ENCODE assay signal across 26 cellular contexts in the genomic region with DNA sequence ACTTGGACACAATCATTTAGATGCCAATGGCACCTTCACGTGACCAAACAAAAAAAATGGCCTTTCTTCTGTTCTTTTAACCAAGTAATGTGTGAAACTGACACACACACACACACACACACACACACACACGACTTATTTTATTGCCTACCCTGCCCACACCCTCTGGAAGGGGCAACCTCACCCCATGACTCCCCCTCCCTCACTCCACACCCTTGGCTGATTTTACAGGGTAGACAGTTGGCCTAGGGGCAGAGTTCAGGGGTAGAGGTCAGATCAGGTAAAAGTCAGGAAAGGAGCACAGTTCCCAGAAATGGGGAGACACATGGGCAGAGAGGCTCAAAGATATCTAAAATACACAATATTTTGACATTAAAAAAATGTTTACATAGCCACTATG.
"Had no signal": no experiment of that assay in that cellular context is flagged by ENCODE, and none has a peak within 500 bp of the region (broad histone marks: within the 10 kb centered on the region; RNA-seq: fewer than 3 reads in every experiment).

No MANE protein-coding gene starts in this region.

- H3K4me3 ChIP-seq: ascending aorta, cardiac muscle cell had no signal

- H3K27ac ChIP-seq: ascending aorta, cardiac muscle cell, VCaP had no signal

- H3K4me1 ChIP-seq: ascending aorta had no signal

- H3K9me3 ChIP-seq: ascending aorta had no signal

- ATAC-seq: activated CD8-positive, alpha-beta T cell treated with anti-CD3 and anti-CD28 coated beads for 36 hours; activated naive CD8-positive, alpha-beta T cell treated with anti-CD3 and anti-CD28 coated beads, Interleukin-2, amount 50 U/mL, for 24 hours had no signal

- H3K36me3 ChIP-seq: ascending aorta, cardiac muscle cell had no signal

- DNase-seq: activated B cell treated with CpG ODN at 0.5 μM for 24 hours; activated CD4-positive, alpha-beta memory T cell treated with anti-CD3 and anti-CD28 coated beads for 36 hours; activated CD4-positive, alpha-beta T cell treated with anti-CD3 and anti-CD28 coated beads for 4 hours; activated CD4-positive, alpha-beta T cell treated with anti-CD3 and anti-CD28 coated beads, Interleukin-2, amount 10 ng/mL, durations not matched to agents 24 days and 14 days; activated CD4-positive, alpha-beta T cell treated with anti-CD3 and anti-CD28 coated beads, Interleukin-2, amount 50 U/mL, for 1 hour; activated CD4-positive, alpha-beta T cell treated with anti-CD3 and anti-CD28 coated beads, Interleukin-2, amount 50 U/mL, for 4 hours; activated CD4-positive, CD25-positive, alpha-beta regulatory T cell treated with anti-CD3 and anti-CD28 coated beads, Interleukin-2, amount 50 U/mL, for 72 hours; activated CD8-positive, alpha-beta memory T cell treated with anti-CD3 and anti-CD28 coated beads, Interleukin-2, amount 50 U/mL, for 48 hours; activated CD8-positive, alpha-beta T cell treated with anti-CD3 and anti-CD28 coated beads for 36 hours; activated effector memory CD4-positive, alpha-beta T cell treated with Interleukin-2 at 50 U/mL for 16 hours; activated gamma-delta T cell; activated naive CD4-positive, alpha-beta T cell treated with anti-CD3 and anti-CD28 coated beads, Interleukin-2, amount 10 ng/mL, durations not matched to agents 7 days and 5 days; activated naive CD4-positive, alpha-beta T cell treated with Interleukin-2 at 50 U/mL for 16 hours; activated naive CD8-positive, alpha-beta T cell treated with anti-CD3 and anti-CD28 coated beads, Interleukin-2, amount 10 ng/mL, durations not matched to agents 7 days and 5 days; activated naive CD8-positive, alpha-beta T cell treated with anti-CD3 and anti-CD28 coated beads, Interleukin-2, amount 50 U/mL, for 24 hours; activated T-cell treated with anti-CD3 and anti-CD28 coated beads, Interleukin-2, amount 50 U/mL, for 24 hours; activated T-cell treated with anti-CD3 and anti-CD28 coated beads, Interleukin-2, amount 50 U/mL, for 48 hours; amygdala; anterior cingulate cortex; SW 1271; T-helper 1 cell; T-helper 2 cell; T-helper 9 cell had no signal

- H3K27me3 ChIP-seq: ascending aorta had no signal
